Comparison of ENCODE assay signal across 10 cellular contexts in genomic region chr2:197307933-197308521, GRCh38. TPM values are rescaled to one million over a fixed set of nuclear protein-coding genes. Genes with fewer than 3 reads are reported as not detected.
A peak's percentile ranks its signal among the peaks of the same experiment; 100 is the strongest.
DNase-seq lines count a peak whose midpoint lies in the region; ATAC-seq and TF ChIP-seq lines count a peak whose summit lies in the region.
"Had no signal": no experiment of that assay in that cellular context is flagged by ENCODE, and none has a peak within 500 bp of the region (broad histone marks: within the 10 kb centered on the region; RNA-seq: fewer than 3 reads in every experiment).

No MANE protein-coding gene starts in this region.

- H3K4me3 ChIP-seq in right atrium auricular region (no peak overlapping the region), OCI-LY7 (ENCODE audit: low read depth, low read length, poor library complexity, severe bottlenecking) (peak overlapping the region; percentile 92), tibial nerve (peak overlapping the region in 1 of 4 donors; percentile 58)
- H3K4me3 ChIP-seq: cardiac muscle cell had no signal

- peak overlapping the region; percentile 92 for H3K4me3 Mint-ChIP-seq in dendritic cell treated with granulocyte-macrophage colony-stimulating factor and Interleukin-4, amounts not matched to agents 40 ng/mL and 50 ng/mL, for 4 days

- ATAC-seq in Right ventricle myocardium superior (ENCODE audit: poor library complexity): no peak

- peak overlapping the region in 1 of 2 donors; percentile 23 for H3K27ac ChIP-seq in right atrium auricular region
- peak overlapping the region; percentile 83 for H3K27ac ChIP-seq in OCI-LY7 (ENCODE audit: low read depth, low read length, poor library complexity, severe bottlenecking)
- H3K27ac ChIP-seq in tibial nerve: peak overlapping the region in 3 of 4 donors; percentile 73 to 88 (median 82)
- H3K27ac ChIP-seq: cardiac muscle cell had no signal

- CTCF ChIA-PET in OCI-LY7 (lab: Charles Lee; ENCODE audit: unreplicated experiment): interaction anchor here (1.0 to 2.1 kb wide), 3 partner anchors 51 to 110 kb away, joined by 3 to 7 read pairs (median 3); no protein-coding TSS in a partner anchor

- 78 to 81% methylated on average over 7 of the region's 7 CpGs for WGBS in tibial nerve, 2 donors

- POLR2A ChIA-PET in OCI-LY7 (lab: Charles Lee): interaction anchor here (0.6 to 8.5 kb wide), 22 partner anchors 13 to 1125 kb away, joined by 3 to 128 read pairs (median 6); partner anchors contain the start of gene SF3B1

- H3K9me2 ChIP-seq in OCI-LY7 (ENCODE audit: insufficient read depth, low read length): no peaks in the 10 kb centered on the region

- H4K20me1 ChIP-seq in OCI-LY7 (ENCODE audit: insufficient read depth, low read length): no peaks in the 10 kb centered on the region

- H3K79me2 ChIP-seq in OCI-LY7 (ENCODE audit: insufficient read depth, low read depth, low read length): peaks cover 70% of the 10 kb centered on the region

- H3K4me1 Mint-ChIP-seq in dendritic cell treated with granulocyte-macrophage colony-stimulating factor and Interleukin-4, amounts not matched to agents 40 ng/mL and 50 ng/mL, for 4 days (ENCODE audit: low read depth): peaks cover 60% of the 10 kb centered on the region

- TF ChIP-seq POLR2A in tibial nerve (IDR thresholded peaks at IDR 0.05): no peak

- H3K4me2 ChIP-seq in OCI-LY7 (ENCODE audit: low read length): peak overlapping the region; percentile 84

- BruUV-seq in OCI-LY7 (replicated peaks; lab: Mats Ljungman, UMichigan): no TSS peak

- H2AFZ ChIP-seq in OCI-LY7 (ENCODE audit: low read length): no peak overlapping the region

- peaks cover 0 to 35% of the 10 kb centered on the region in 2 donors for H3K4me1 ChIP-seq in right atrium auricular region
- H3K4me1 ChIP-seq in OCI-LY7 (ENCODE audit: insufficient read depth, low read length, poor library complexity, severe bottlenecking): peaks cover 76% of the 10 kb centered on the region
- H3K4me1 ChIP-seq in tibial nerve: peaks cover 0 to 55% (median 35%) of the 10 kb centered on the region in 4 donors

- intact Hi-C loops in Right ventricle myocardium superior (cut with DNase I) (no loop called here), OCI-LY7 (cut with micrococcal nuclease; ENCODE audit: unreplicated experiment) (loop anchor here (1.0 to 5.0 kb wide), 5 partner anchors 11 to 209 kb away; partner anchors contain the start of gene MOB4)
- intact Hi-C loops in dendritic cell treated with granulocyte-macrophage colony-stimulating factor and Interleukin-4, amounts not matched to agents 40 ng/mL and 50 ng/mL, for 4 days (cut with micrococcal nuclease): loop anchor here (5.0 kb wide), 1 partner anchor 51 kb away; no protein-coding TSS in a partner anchor

- H3K36me3 ChIP-seq in right atrium auricular region (no peaks in the 10 kb centered on the region), OCI-LY7 (ENCODE audit: insufficient read depth, low read length) (no peaks in the 10 kb centered on the region), tibial nerve (no peaks in the 10 kb centered on the region)
- H3K36me3 ChIP-seq: cardiac muscle cell had no signal

- H3K27me3 Mint-ChIP-seq in dendritic cell treated with granulocyte-macrophage colony-stimulating factor and Interleukin-4, amounts not matched to agents 40 ng/mL and 50 ng/mL, for 4 days: peaks cover 1% of the 10 kb centered on the region

- H3K36me3 Mint-ChIP-seq in dendritic cell treated with granulocyte-macrophage colony-stimulating factor and Interleukin-4, amounts not matched to agents 40 ng/mL and 50 ng/mL, for 4 days (ENCODE audit: low read depth): peaks cover 30% of the 10 kb centered on the region

- H3K9me3 ChIP-seq in right atrium auricular region: no peaks in the 10 kb centered on the region
- no peaks in the 10 kb centered on the region for H3K9me3 ChIP-seq in OCI-LY7 (ENCODE audit: low read length)
- H3K9me3 ChIP-seq in tibial nerve: no peaks in the 10 kb centered on the region

- H3K27ac Mint-ChIP-seq in dendritic cell treated with granulocyte-macrophage colony-stimulating factor and Interleukin-4, amounts not matched to agents 40 ng/mL and 50 ng/mL, for 4 days: peak overlapping the region; percentile 95

- peak; percentile 43 for DNase-seq in Right ventricle myocardium superior
- DNase-seq in right atrium auricular region (ENCODE audit: low spot score): no peak
- peak; percentile 48 for DNase-seq in OCI-LY7 (ENCODE audit: low spot score)
- DNase-seq in tibial nerve (ENCODE audit: low spot score in 2 of 2): no peak
- DNase-seq in T-helper 9 cell: no peak
- DNase-seq in EL: no peak
- no peak for DNase-seq in A172 (ENCODE audit: low spot score)
- DNase-seq: NCI-H146 had no signal

- TF ChIP-seq CTCF in right atrium auricular region (IDR thresholded peaks at IDR 0.05): no peak
- TF ChIP-seq CTCF in OCI-LY7 (conservative IDR thresholded peaks at IDR 0.05; ENCODE audit: low read length): no peak
- no peak for TF ChIP-seq CTCF in tibial nerve (IDR thresholded peaks at IDR 0.05)

- no peak for TF ChIP-seq EP300 in tibial nerve (IDR thresholded peaks at IDR 0.05)

- no peaks in the 10 kb centered on the region for H3K9me3 Mint-ChIP-seq in dendritic cell treated with granulocyte-macrophage colony-stimulating factor and Interleukin-4, amounts not matched to agents 40 ng/mL and 50 ng/mL, for 4 days

- H3K27me3 ChIP-seq in right atrium auricular region: no peaks in the 10 kb centered on the region
- H3K27me3 ChIP-seq in tibial nerve: no peaks in the 10 kb centered on the region

RNA-seq across cellular contexts. Expression of gene ANKRD44, which starts 2.6 kb away (rescaled TPM):
- total RNA-seq in Right ventricle myocardium superior (7.4 TPM), right atrium auricular region (10 to 100 TPM in 1 of 2 donors, 1 to 10 TPM in 1; 7.0 to 10.1 TPM), OCI-LY7 (2022) (69.4 and 86.6 TPM in 2 replicates), tibial nerve (10 to 100 TPM; 28.5 to 48.9 (median 41.5) TPM)
- total RNA-seq in OCI-LY7 (2014; rRNA removed; shearing (Covaris generic)): 70.3 and 73.7 TPM in 2 replicates
- total RNA-seq in A172 (2014; rRNA removed; shearing (Covaris generic)): 8.7 and 16.2 TPM in 2 replicates

Comparison
In these comparisons a context has a peak if more than half of its experiments do, and no peak if none do; other contexts are left out.
1. DNase-seq: peak in Right ventricle myocardium superior (single experiment) and OCI-LY7 (single experiment); none in right atrium auricular region (single experiment), tibial nerve (0 of 2), T-helper 9 cell (single experiment), EL (single experiment) and A172 (single experiment).